1 cellular context compared by ENCODE assay signal in the genomic region with DNA sequence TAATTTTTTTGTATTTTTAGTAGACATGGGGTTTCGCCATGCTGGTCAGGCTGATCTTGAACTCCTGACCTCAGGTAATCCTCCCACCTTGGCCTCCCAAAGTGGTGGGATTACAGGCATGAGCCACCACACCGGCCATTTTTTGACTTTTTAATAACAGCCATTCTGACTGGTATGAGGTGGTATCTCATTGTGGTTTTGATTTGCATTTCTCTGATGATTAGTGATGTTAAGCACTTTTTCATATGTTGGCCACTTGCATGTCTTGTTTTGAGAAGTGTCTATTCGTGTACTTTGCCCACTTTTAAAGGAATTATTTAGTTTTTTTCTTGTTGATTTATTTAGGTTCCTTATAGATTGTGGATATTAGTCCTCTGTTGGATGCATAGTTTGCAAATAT.
TF ChIP-seq lines count a peak whose summit lies in the region.

No MANE protein-coding gene starts in this region.

TF ChIP-seq in GM12878, 131 proteins besides CTCF, POLR2A, EP300 and RAD21:
- TF ChIP-seq MTA2 (IDR thresholded peaks at IDR 0.05; ENCODE audit: low read depth): peak; percentile 68
- 0 out of 3 replicates have a peak, but pooled peaks have one; percentile 37 for TF ChIP-seq POU2F2 (IDR thresholded peaks at IDR 0.05; ENCODE audit: borderline replicate concordance, low read depth, low read length)
- TF ChIP-seq IKZF2 (IDR thresholded peaks at IDR 0.05): peak in 1 of 2 experiments; percentile 33; a peak in 2 of 4 replicates
